Comparison of ENCODE assay signal across 8 cellular contexts in genomic region chr5:119411291-119411934, GRCh38. TPM values are rescaled to one million over a fixed set of nuclear protein-coding genes. Genes with fewer than 3 reads are reported as not detected.
A peak's percentile ranks its signal among the peaks of the same experiment; 100 is the strongest.
DNase-seq lines count a peak whose midpoint lies in the region; ATAC-seq lines count a peak whose summit lies in the region.

No MANE protein-coding gene starts in this region.

- H3K9ac ChIP-seq in iPS-18a (ENCODE audit: low read length) (peak overlapping the region; percentile 51), subcutaneous abdominal adipose tissue (ENCODE audit: low read length in 5 of 5) (peak overlapping the region; percentile 79 to 94 (median 83))

- H3K4me1 Mint-ChIP-seq in activated naive CD4-positive, alpha-beta T cell treated with anti-CD3 and anti-CD28 coated beads, Interleukin-2, amount 50 U/mL, for 24 hours = peaks cover 33% of the 10 kb centered on the region
- peaks cover 35% of the 10 kb centered on the region for H3K4me1 Mint-ChIP-seq in activated T-helper 1 cell treated with anti-CD3 and anti-CD28 coated beads, Interleukin-12 subunit alpha, Interleukin-12 subunit beta, Interleukin-2, Interleukin-4 antibody, amounts not matched to agents 30 ng/mL and 10 ng/mL and 1 ng/mL, durations not matched to agents 14 hours and 24 hours and 36 hours (ENCODE audit: low read depth)

- H3K36me3 ChIP-seq in iPS-18a (ENCODE audit: control insufficient read depth, low read depth, low read length) (no peaks in the 10 kb centered on the region), subcutaneous abdominal adipose tissue (ENCODE audit: control insufficient read depth in 5 of 5, insufficient read depth in 5 of 5, low read length in 5 of 5) (no peaks in the 10 kb centered on the region)

- DNase-seq in activated naive CD4-positive, alpha-beta T cell treated with Interleukin-2 at 50 U/mL for 16 hours = no peak
- no peak for DNase-seq in activated T-helper 1 cell treated with anti-CD3 and anti-CD28 coated beads, Interleukin-12 subunit alpha, Interleukin-12 subunit beta, Interleukin-2, Interleukin-4 antibody, amounts not matched to agents 30 ng/mL and 10 ng/mL and 1 ng/mL, durations not matched to agents 14 hours and 24 hours and 36 hours (ENCODE audit: low spot score)
- DNase-seq in cerebellar nuclear complex (lab: John Stamatoyannopoulos, UW) = no peak

- H3K4me1 ChIP-seq in iPS-18a (ENCODE audit: control insufficient read depth, low read depth, low read length) = peaks cover 7% of the 10 kb centered on the region
- peaks cover 0 to 20% (median 7%) of the 10 kb centered on the region in 5 donors for H3K4me1 ChIP-seq in subcutaneous abdominal adipose tissue (ENCODE audit: control insufficient read depth in 5 of 5, insufficient read depth in 5 of 5, low read length in 5 of 5)

- no peaks in the 10 kb centered on the region for H3K9me3 Mint-ChIP-seq in activated naive CD4-positive, alpha-beta T cell treated with anti-CD3 and anti-CD28 coated beads, Interleukin-2, amount 50 U/mL, for 24 hours
- H3K9me3 Mint-ChIP-seq in activated T-helper 1 cell treated with anti-CD3 and anti-CD28 coated beads, Interleukin-12 subunit alpha, Interleukin-12 subunit beta, Interleukin-2, Interleukin-4 antibody, amounts not matched to agents 30 ng/mL and 10 ng/mL and 1 ng/mL, durations not matched to agents 14 hours and 24 hours and 36 hours = no peaks in the 10 kb centered on the region

- H3K36me3 Mint-ChIP-seq in activated naive CD4-positive, alpha-beta T cell treated with anti-CD3 and anti-CD28 coated beads, Interleukin-2, amount 50 U/mL, for 24 hours = no peaks in the 10 kb centered on the region
- no peaks in the 10 kb centered on the region for H3K36me3 Mint-ChIP-seq in activated T-helper 1 cell treated with anti-CD3 and anti-CD28 coated beads, Interleukin-12 subunit alpha, Interleukin-12 subunit beta, Interleukin-2, Interleukin-4 antibody, amounts not matched to agents 30 ng/mL and 10 ng/mL and 1 ng/mL, durations not matched to agents 14 hours and 24 hours and 36 hours (ENCODE audit: low read depth)

- intact Hi-C loops in activated T-helper 1 cell treated with anti-CD3 and anti-CD28 coated beads, Interleukin-12 subunit alpha, Interleukin-12 subunit beta, Interleukin-2, Interleukin-4 antibody, amounts not matched to agents 30 ng/mL and 10 ng/mL and 1 ng/mL, durations not matched to agents 14 hours and 24 hours and 36 hours (cut with micrococcal nuclease) = loop anchor here (2.0 kb wide), 1 partner anchor 341 kb away; the partner anchor contains the start of gene DMXL1

- H3K4me3 ChIP-seq in iPS-18a (ENCODE audit: low read length) (peak overlapping the region; percentile 83), subcutaneous abdominal adipose tissue (ENCODE audit: low read depth in 1 of 5, low read length in 5 of 5) (peak overlapping the region; percentile 64 to 83 (median 73))

- no peaks in the 10 kb centered on the region for H3K27me3 ChIP-seq in iPS-18a (ENCODE audit: control insufficient read depth, insufficient read depth, low read length)
- no peaks in the 10 kb centered on the region for H3K27me3 ChIP-seq in subcutaneous abdominal adipose tissue (ENCODE audit: control insufficient read depth in 5 of 5, insufficient read depth in 4 of 5, low read length in 5 of 5)

- peak overlapping the region; percentile 93 for H3K4me3 Mint-ChIP-seq in activated naive CD4-positive, alpha-beta T cell treated with anti-CD3 and anti-CD28 coated beads, Interleukin-2, amount 50 U/mL, for 24 hours
- peak overlapping the region; percentile 84 for H3K4me3 Mint-ChIP-seq in activated T-helper 1 cell treated with anti-CD3 and anti-CD28 coated beads, Interleukin-12 subunit alpha, Interleukin-12 subunit beta, Interleukin-2, Interleukin-4 antibody, amounts not matched to agents 30 ng/mL and 10 ng/mL and 1 ng/mL, durations not matched to agents 14 hours and 24 hours and 36 hours

- no peaks in the 10 kb centered on the region for H3K27me3 Mint-ChIP-seq in activated naive CD4-positive, alpha-beta T cell treated with anti-CD3 and anti-CD28 coated beads, Interleukin-2, amount 50 U/mL, for 24 hours
- H3K27me3 Mint-ChIP-seq in activated T-helper 1 cell treated with anti-CD3 and anti-CD28 coated beads, Interleukin-12 subunit alpha, Interleukin-12 subunit beta, Interleukin-2, Interleukin-4 antibody, amounts not matched to agents 30 ng/mL and 10 ng/mL and 1 ng/mL, durations not matched to agents 14 hours and 24 hours and 36 hours (ENCODE audit: insufficient read depth) = peaks cover 2% of the 10 kb centered on the region

- H3K9me3 ChIP-seq in iPS-18a (ENCODE audit: control insufficient read depth, low read depth, low read length) (no peaks in the 10 kb centered on the region), subcutaneous abdominal adipose tissue (ENCODE audit: control insufficient read depth in 5 of 5, low read length in 5 of 5) (no peaks in the 10 kb centered on the region)

- no peak for ATAC-seq in GM18519 (IDR thresholded peaks at IDR 0.05; ENCODE audit: low FRiP score, unreplicated experiment)
- ATAC-seq in HG03521 (IDR thresholded peaks at IDR 0.05; ENCODE audit: unreplicated experiment) = no peak

- no peak overlapping the region for H3K27ac ChIP-seq in iPS-18a (ENCODE audit: low read length)
- H3K27ac ChIP-seq in subcutaneous abdominal adipose tissue (ENCODE audit: low read depth, low read length) = peak overlapping the region; percentile 85

- peak overlapping the region; percentile 95 for H3K27ac Mint-ChIP-seq in activated naive CD4-positive, alpha-beta T cell treated with anti-CD3 and anti-CD28 coated beads, Interleukin-2, amount 50 U/mL, for 24 hours
- peak overlapping the region; percentile 38 for H3K27ac Mint-ChIP-seq in activated T-helper 1 cell treated with anti-CD3 and anti-CD28 coated beads, Interleukin-12 subunit alpha, Interleukin-12 subunit beta, Interleukin-2, Interleukin-4 antibody, amounts not matched to agents 30 ng/mL and 10 ng/mL and 1 ng/mL, durations not matched to agents 14 hours and 24 hours and 36 hours

RNA-seq across cellular contexts. Expression of gene HSD17B4, which starts 40.9 kb away (rescaled TPM):
- total RNA-seq in activated T-helper 1 cell treated with anti-CD3 and anti-CD28 coated beads, Interleukin-12 subunit alpha, Interleukin-12 subunit beta, Interleukin-2, Interleukin-4 antibody, amounts not matched to agents 30 ng/mL and 10 ng/mL and 1 ng/mL, durations not matched to agents 14 hours and 24 hours and 36 hours = 65.6 and 78.2 TPM in 2 replicates

RNA-seq across cellular contexts. Expression of gene TNFAIP8, which starts 55.6 kb away (rescaled TPM):
- 214 and 219 TPM in 2 replicates for total RNA-seq in activated T-helper 1 cell treated with anti-CD3 and anti-CD28 coated beads, Interleukin-12 subunit alpha, Interleukin-12 subunit beta, Interleukin-2, Interleukin-4 antibody, amounts not matched to agents 30 ng/mL and 10 ng/mL and 1 ng/mL, durations not matched to agents 14 hours and 24 hours and 36 hours
